ENCODE assay signal across 10 cellular contexts in the genomic region with DNA sequence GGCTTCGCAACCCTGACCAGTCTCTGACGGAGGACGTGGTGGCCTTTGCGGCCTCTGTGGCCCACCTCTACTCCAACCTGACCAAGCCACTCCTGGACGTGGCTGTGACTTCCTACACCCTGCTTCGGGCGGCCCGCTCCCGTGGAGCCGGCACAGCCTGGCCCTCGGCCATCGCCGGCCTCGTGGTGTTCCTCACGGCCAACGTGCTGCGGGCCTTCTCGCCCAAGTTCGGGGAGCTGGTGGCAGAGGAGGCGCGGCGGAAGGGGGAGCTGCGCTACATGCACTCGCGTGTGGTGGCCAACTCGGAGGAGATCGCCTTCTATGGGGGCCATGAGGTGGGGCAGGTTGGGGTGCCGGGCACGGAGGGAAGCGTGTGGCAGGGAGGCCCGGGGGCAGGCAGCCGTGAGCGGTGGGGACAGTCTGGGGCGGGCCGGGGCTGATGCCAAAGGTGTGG. TPM values are rescaled to one million over a fixed set of nuclear protein-coding genes. Genes with fewer than 3 reads are reported as not detected.
A peak's percentile ranks its signal among the peaks of the same experiment; 100 is the strongest.
DNase-seq lines count a peak whose midpoint lies in the region; ATAC-seq and TF ChIP-seq lines count a peak whose summit lies in the region.
"Had no signal": no experiment of that assay in that cellular context is flagged by ENCODE, and none has a peak within 500 bp of the region (broad histone marks: within the 10 kb centered on the region; RNA-seq: fewer than 3 reads in every experiment).

No MANE protein-coding gene starts in this region.

- H3K27me3 ChIP-seq in left ventricle myocardium inferior (ENCODE audit: low read depth) (no peaks in the 10 kb centered on the region), breast epithelium (peaks cover 0 to 26% of the 10 kb centered on the region in 2 donors), vagina (no peaks in the 10 kb centered on the region)
- H3K27me3 ChIP-seq in naive thymus-derived CD4-positive, alpha-beta T cell (ENCODE audit: control insufficient read depth in 2 of 2, insufficient read depth in 2 of 2, low read length in 2 of 2), result no peaks in the 10 kb centered on the region

- H3K27ac ChIP-seq in left ventricle myocardium inferior (replicated peaks) (peak overlapping the region; percentile 93), breast epithelium (peak overlapping the region; percentile 66 to 93), vagina (peak overlapping the region; percentile 78)
- H3K27ac ChIP-seq in naive thymus-derived CD4-positive, alpha-beta T cell (ENCODE audit: low read depth, low read length), result peak overlapping the region; percentile 49

- POLR2A ChIA-PET in naive thymus-derived CD4-positive, alpha-beta T cell (lab: Charles Lee), result no interaction called here

- H3K4me3 ChIP-seq in left ventricle myocardium inferior (peak overlapping the region; percentile 81), breast epithelium (peak overlapping the region; percentile 2 to 56 (median 27)), vagina (peak overlapping the region; percentile 17 to 63)
- no peak overlapping the region for H3K4me3 ChIP-seq in naive thymus-derived CD4-positive, alpha-beta T cell (ENCODE audit: low read length)

- TF ChIP-seq CTCF in left ventricle myocardium inferior (IDR thresholded peaks at IDR 0.05; ENCODE audit: borderline replicate concordance) (no peak), breast epithelium (IDR thresholded peaks at IDR 0.05) (no peak), vagina (IDR thresholded peaks at IDR 0.05) (no peak)

- peaks cover 0 to 2% (median 0%) of the 10 kb centered on the region in 11 donors for H3K9me3 Mint-ChIP-seq in naive thymus-derived CD4-positive, alpha-beta T cell

- H3K27me3 Mint-ChIP-seq in naive thymus-derived CD4-positive, alpha-beta T cell, result no peaks in the 10 kb centered on the region

- CTCF ChIA-PET in naive thymus-derived CD4-positive, alpha-beta T cell (lab: Charles Lee), result no interaction called here

- H3K36me3 Mint-ChIP-seq in naive thymus-derived CD4-positive, alpha-beta T cell, result peaks cover 0 to 16% (median 7%) of the 10 kb centered on the region in 5 donors

- no peak for DNase-seq in left ventricle myocardium inferior
- no peak for DNase-seq in cardiac septum (ENCODE audit: low spot score)
- no peak for DNase-seq in breast epithelium (ENCODE audit: low spot score in 2 of 2)
- DNase-seq in naive thymus-derived CD4-positive, alpha-beta T cell, result no peak
- DNase-seq in vagina (ENCODE audit: extremely low spot score in 2 of 2), result no peak
- DNase-seq in COLO829 (ENCODE audit: low spot score), result no peak
- no peak for DNase-seq in NCI-H774 (lab: John Stamatoyannopoulos, UW)
- no peak for DNase-seq in AML-193 (lab: John Stamatoyannopoulos, UW)
- DNase-seq: DMS79, NCI-H187 had no signal

- H3K4me1 ChIP-seq in left ventricle myocardium inferior (peaks cover 68% of the 10 kb centered on the region), breast epithelium (peaks cover 0 to 3% of the 10 kb centered on the region in 2 donors), vagina (peaks cover 52% of the 10 kb centered on the region)
- H3K4me1 ChIP-seq in naive thymus-derived CD4-positive, alpha-beta T cell (ENCODE audit: control insufficient read depth in 2 of 2, insufficient read depth in 2 of 2, low read length in 2 of 2), result peaks cover 10 to 29% of the 10 kb centered on the region in 2 donors

- peaks cover 9 to 35% (median 27%) of the 10 kb centered on the region in 7 donors for H3K4me1 Mint-ChIP-seq in naive thymus-derived CD4-positive, alpha-beta T cell

- intact Hi-C loops in left ventricle myocardium inferior (cut with micrococcal nuclease), result no loop called here
- intact Hi-C loops in cardiac septum (cut with DNase I), result no loop called here
- intact Hi-C loops in breast epithelium (cut with DNase I; ENCODE audit: low total_unique reads), result no loop called here
- intact Hi-C loops in naive thymus-derived CD4-positive, alpha-beta T cell (cut with micrococcal nuclease), result no loop called here
- intact Hi-C loops in vagina (cut with DNase I), result no loop called here

- peak overlapping the region; percentile 39 to 78 (median 68) for H3K4me3 Mint-ChIP-seq in naive thymus-derived CD4-positive, alpha-beta T cell

- H3K36me3 ChIP-seq in left ventricle myocardium inferior (peaks cover 11% of the 10 kb centered on the region), breast epithelium (no peaks in the 10 kb centered on the region), vagina (peaks cover 0 to under 1% of the 10 kb centered on the region in 2 donors)
- peaks cover 0 to 5% (median 0%) of the 10 kb centered on the region in 3 experiments for H3K36me3 ChIP-seq in naive thymus-derived CD4-positive, alpha-beta T cell (ENCODE audit: control insufficient read depth in 2 of 3, insufficient read depth in 3 of 3, low read length in 3 of 3)

- TF ChIP-seq POLR2A in breast epithelium (IDR thresholded peaks at IDR 0.05), result no peak
- no peak for TF ChIP-seq POLR2A in vagina (IDR thresholded peaks at IDR 0.05)

- peak overlapping the region in 2 of 9 donors; percentile 63 to 71 for H3K27ac Mint-ChIP-seq in naive thymus-derived CD4-positive, alpha-beta T cell

- no peaks in the 10 kb centered on the region for H3K9me3 ChIP-seq in left ventricle myocardium inferior (replicated peaks)
- H3K9me3 ChIP-seq in breast epithelium, result no peaks in the 10 kb centered on the region
- H3K9me3 ChIP-seq in naive thymus-derived CD4-positive, alpha-beta T cell (ENCODE audit: control insufficient read depth in 2 of 3, low read length in 3 of 3), result no peaks in the 10 kb centered on the region
- no peaks in the 10 kb centered on the region for H3K9me3 ChIP-seq in vagina

- no peak for ATAC-seq in naive thymus-derived CD4-positive, alpha-beta T cell

RNA-seq across cellular contexts. Expression of gene ABCD1, which starts 1.2 kb away (rescaled TPM):
- total RNA-seq in left ventricle myocardium inferior (16.0 TPM), cardiac septum (15.1 TPM), breast epithelium (10 to 100 TPM; 10.2 to 27.8 (median 10.5) TPM), vagina (11.0 TPM)
- 10 to 100 TPM in 3 of 5 experiments, 1 to 10 TPM in 2; 6.6 to 17.6 (median 10.2) TPM for total RNA-seq in naive thymus-derived CD4-positive, alpha-beta T cell
- 1 to 10 TPM; 2.1 to 3.7 TPM for polyA plus RNA-seq in naive thymus-derived CD4-positive, alpha-beta T cell

RNA-seq across cellular contexts. Expression of gene BCAP31, which starts 1.7 kb away (rescaled TPM):
- total RNA-seq in left ventricle myocardium inferior, result 80.8 TPM
- total RNA-seq in cardiac septum, result 98.0 TPM
- total RNA-seq in breast epithelium, result 100 to 1,000 TPM; 120 to 245 (median 129) TPM
- 100 to 1,000 TPM in 4 of 5 experiments, 10 to 100 TPM in 1; 80.2 to 153 (median 117) TPM for total RNA-seq in naive thymus-derived CD4-positive, alpha-beta T cell
- polyA plus RNA-seq in naive thymus-derived CD4-positive, alpha-beta T cell, result 100 to 1,000 TPM; 297 to 329 TPM
- 126 TPM for total RNA-seq in vagina

RNA-seq across cellular contexts. Expression of gene SLC6A8, which starts 38.1 kb away (rescaled TPM):
- 229 TPM for total RNA-seq in left ventricle myocardium inferior
- total RNA-seq in cardiac septum, result 144 TPM
- 10 to 100 TPM in 2 of 3 donors, 1 to 10 TPM in 1; 7.6 to 40.8 (median 18.4) TPM for total RNA-seq in breast epithelium
- total RNA-seq in naive thymus-derived CD4-positive, alpha-beta T cell, result 1 to 10 TPM in 2 of 5 experiments, under 1 TPM in 3; 0.14 to 2.6 (median 0.84) TPM
- under 1 TPM in 1 of 2 donors, not detected in 1; 0.10 TPM for polyA plus RNA-seq in naive thymus-derived CD4-positive, alpha-beta T cell
- 29.2 TPM for total RNA-seq in vagina

RNA-seq across cellular contexts. Expression of gene PLXNB3, which starts 38.2 kb away (rescaled TPM):
- total RNA-seq in left ventricle myocardium inferior, result 2.9 TPM
- 7.6 TPM for total RNA-seq in cardiac septum
- total RNA-seq in breast epithelium, result 10 to 100 TPM; 12.3 to 17.9 (median 13.4) TPM
- total RNA-seq in naive thymus-derived CD4-positive, alpha-beta T cell, result 1 to 10 TPM in 1 of 5 experiments, under 1 TPM in 2, not detected in 2; 0.45 to 1.6 (median 0.68) TPM
- polyA plus RNA-seq in naive thymus-derived CD4-positive, alpha-beta T cell, result not detected
- total RNA-seq in vagina, result 36.1 TPM

RNA-seq across cellular contexts. Expression of gene PNCK, which starts 52.2 kb away (rescaled TPM):
- total RNA-seq in left ventricle myocardium inferior (6.1 TPM), cardiac septum (7.6 TPM), breast epithelium (1 to 10 TPM in 1 of 3 donors, under 1 TPM in 2; 0.48 to 1.3 (median 0.73) TPM), vagina (9.3 TPM)
- 1 to 10 TPM in 1 of 5 experiments, under 1 TPM in 2, not detected in 2; 0.35 to 1.1 (median 0.58) TPM for total RNA-seq in naive thymus-derived CD4-positive, alpha-beta T cell
- polyA plus RNA-seq in naive thymus-derived CD4-positive, alpha-beta T cell, result not detected
